ENCODE assay signal across 28 cellular contexts in the genomic region with DNA sequence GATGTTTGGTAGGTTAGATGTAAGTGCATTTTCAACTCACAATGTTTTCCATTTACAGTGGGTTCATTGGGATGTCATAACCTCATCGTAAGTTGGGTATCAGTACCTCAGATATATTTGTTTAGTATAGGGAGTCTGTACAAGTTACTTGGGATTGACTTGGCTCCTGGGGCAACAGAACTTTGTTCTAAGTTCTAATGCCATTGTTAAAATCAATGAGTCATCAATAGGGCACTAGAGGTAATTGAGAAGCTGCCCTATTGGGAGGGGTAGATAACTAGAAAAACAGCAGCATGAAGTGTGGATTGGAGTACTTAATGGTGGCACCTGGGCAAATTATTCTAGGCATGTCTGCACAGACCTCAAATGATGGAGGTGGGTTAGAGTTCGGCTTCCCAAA.
"Had no signal": no experiment of that assay in that cellular context is flagged by ENCODE, and none has a peak within 500 bp of the region (broad histone marks: within the 10 kb centered on the region; RNA-seq: fewer than 3 reads in every experiment).

No MANE protein-coding gene starts in this region.

- H3K4me3 ChIP-seq: neural progenitor cell, ovary, psoas muscle, right lobe of liver, sigmoid colon, smooth muscle cell, spleen, suprapubic skin, testis, tibial artery, transverse colon, upper lobe of right lung, uterus had no signal

- H3K79me2 ChIP-seq: parathyroid adenoma had no signal

- ATAC-seq: psoas muscle; right cardiac atrium; right lobe of liver; stimulated activated memory B cell treated with anti-CD40 and anti-IgM and Interleukin-4, amounts not matched to agents 10 μg/mL and 1 μg/mL and 100 μg/mL, for 72 hours; stimulated activated naive CD8-positive, alpha-beta T cell treated with anti-CD3 and anti-CD28 coated beads, Interleukin-15, amount 100 ng/mL, for 72 hours; stimulated activated naive CD8-positive, alpha-beta T cell treated with anti-CD3 and anti-CD28 coated beads, Interleukin-15, Interleukin-2, amounts not matched to agents 100 U/mL and 50 U/mL, for 24 hours; upper lobe of right lung had no signal

- H3K4me2 ChIP-seq: neural progenitor cell, smooth muscle cell had no signal

- DNase-seq: natural killer cell; occipital lobe; ovary; posterior cingulate gyrus; psoas muscle; right cardiac atrium; right lobe of liver; sigmoid colon; spleen; stimulated activated CD4-positive, alpha-beta T cell treated with anti-CD3 and anti-CD28 coated beads, Interleukin-12 subunit alpha, Interleukin-12 subunit beta, amount 100 ng/mL, for 4 hours; stimulated activated CD4-positive, alpha-beta T cell treated with anti-CD3 and anti-CD28 coated beads, Interleukin-1b, Interleukin-23, amount 100 ng/mL, for 48 hours; stimulated activated CD4-positive, alpha-beta T cell treated with anti-CD3 and anti-CD28 coated beads, Interleukin-4, amount 100 ng/mL, for 1 hour; stimulated activated CD4-positive, alpha-beta T cell treated with anti-CD3 and anti-CD28 coated beads, Interleukin-4, amount 100 ng/mL, for 4 hours; stimulated activated CD8-positive, alpha-beta memory T cell treated with anti-CD3 and anti-CD28 coated beads, Interleukin-4, amount 100 ng/mL, for 48 hours; stimulated activated naive CD4-positive, alpha-beta T cell; stimulated activated naive CD8-positive, alpha-beta T cell treated with anti-CD3 and anti-CD28 coated beads, Interleukin-15, amount 100 ng/mL, for 72 hours; stimulated activated naive CD8-positive, alpha-beta T cell treated with anti-CD3 and anti-CD28 coated beads, Interleukin-15, Interleukin-2, amounts not matched to agents 100 U/mL and 50 U/mL, for 24 hours; substantia nigra; testis; tibial artery; transverse colon; upper lobe of right lung; uterus had no signal

- H3K27me3 ChIP-seq: neural progenitor cell, ovary, sigmoid colon, spleen, suprapubic skin, testis, tibial artery, transverse colon, upper lobe of right lung, uterus had no signal

- H2AFZ ChIP-seq: neural progenitor cell, parathyroid adenoma had no signal

- H3K36me3 ChIP-seq: neural progenitor cell, ovary, right lobe of liver, sigmoid colon, spleen, suprapubic skin, tibial artery, transverse colon, upper lobe of right lung, uterus had no signal

- H3K27ac ChIP-seq: neural progenitor cell, ovary, parathyroid adenoma, psoas muscle, right lobe of liver, sigmoid colon, spleen, suprapubic skin, testis, tibial artery, transverse colon, upper lobe of right lung, uterus had no signal

- H3K4me1 ChIP-seq: neural progenitor cell, parathyroid adenoma, psoas muscle, sigmoid colon, spleen, suprapubic skin, testis, tibial artery, uterus had no signal

- H3K9me3 ChIP-seq: ovary, psoas muscle, right lobe of liver, sigmoid colon, suprapubic skin, testis, tibial artery, transverse colon, upper lobe of right lung, uterus had no signal

- H3K9ac ChIP-seq: neural progenitor cell, parathyroid adenoma had no signal
